In the genomic region with DNA sequence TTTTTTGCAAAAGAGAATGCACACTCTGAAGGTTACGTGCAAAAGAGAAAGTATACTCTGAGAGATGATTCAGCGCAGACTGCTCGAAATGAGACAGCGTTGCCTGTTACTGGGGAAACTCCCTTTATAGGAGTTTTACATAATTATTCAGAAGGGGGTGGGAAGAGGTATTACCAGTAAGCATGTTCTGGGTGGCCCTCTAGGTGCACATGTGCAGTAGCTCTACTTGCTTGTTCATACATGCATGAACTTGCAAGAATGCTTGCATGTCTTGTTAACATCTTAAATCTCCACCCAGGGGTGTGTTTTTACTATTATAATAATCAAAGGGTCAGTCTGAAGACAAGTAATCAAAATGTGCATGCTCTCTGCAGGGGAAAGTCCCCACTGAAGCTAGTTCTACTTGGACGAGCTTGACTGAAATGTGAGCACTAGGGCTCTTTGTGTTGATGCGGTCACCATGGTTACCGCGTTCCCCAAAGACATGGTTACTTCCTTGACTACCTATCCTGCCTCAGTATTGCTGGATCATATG, we compare ENCODE assay signal across 8 cellular contexts.
DNase-seq lines count a peak whose midpoint lies in the region; ATAC-seq and TF ChIP-seq lines count a peak whose summit lies in the region.

No MANE protein-coding gene starts in this region.

- H3K27me3 Mint-ChIP-seq in IgD-negative memory B cell: no peaks in the 10 kb centered on the region
- H3K27me3 Mint-ChIP-seq in activated T-cell treated with anti-CD3 and anti-CD28 coated beads, Interleukin-2, amount 50 U/mL, for 72 hours (ENCODE audit: low read depth): no peaks in the 10 kb centered on the region

- H3K4me3 Mint-ChIP-seq in IgD-negative memory B cell: peak overlapping the region; percentile 65 to 94 (median 76)
- H3K4me3 Mint-ChIP-seq in activated T-cell treated with anti-CD3 and anti-CD28 coated beads, Interleukin-2, amount 50 U/mL, for 72 hours: peak overlapping the region; percentile 51 to 83

- DNase-seq in GM12865 (ENCODE audit: low read depth) (peak; percentile 94), Kasumi-1 (lab: John Stamatoyannopoulos, UW) (no peak), A172 (ENCODE audit: low spot score) (no peak), epidermal melanocyte (ENCODE audit: insufficient read length, low spot score) (no peak)
- DNase-seq in activated T-cell treated with anti-CD3 and anti-CD28 coated beads, Interleukin-2, amount 50 U/mL, for 72 hours: peak; percentile 57 to 63
- peak; percentile 25 to 27 for DNase-seq in stimulated activated CD4-positive, alpha-beta T cell treated with anti-CD3 and anti-CD28 coated beads, Interleukin-15, amount 100 ng/mL, for 48 hours (ENCODE audit: low read depth in 2 of 2)

- H3K9me3 Mint-ChIP-seq in IgD-negative memory B cell: no peaks in the 10 kb centered on the region
- H3K9me3 Mint-ChIP-seq in activated T-cell treated with anti-CD3 and anti-CD28 coated beads, Interleukin-2, amount 50 U/mL, for 72 hours: no peaks in the 10 kb centered on the region

- peak; percentile 99 for ATAC-seq in GM21528 (IDR thresholded peaks at IDR 0.05; ENCODE audit: low FRiP score, unreplicated experiment)
- ATAC-seq in activated T-cell treated with anti-CD3 and anti-CD28 coated beads, Interleukin-2, amount 50 U/mL, for 72 hours (replicated peaks in 1 of 2): peak; percentile 98

- no peaks in the 10 kb centered on the region for H3K36me3 Mint-ChIP-seq in IgD-negative memory B cell
- no peaks in the 10 kb centered on the region for H3K36me3 Mint-ChIP-seq in activated T-cell treated with anti-CD3 and anti-CD28 coated beads, Interleukin-2, amount 50 U/mL, for 72 hours (ENCODE audit: insufficient read depth in 2 of 2)

- H3K4me1 Mint-ChIP-seq in IgD-negative memory B cell: peaks cover 16 to 24% (median 17%) of the 10 kb centered on the region in 3 donors
- peaks cover 18% of the 10 kb centered on the region for H3K4me1 Mint-ChIP-seq in activated T-cell treated with anti-CD3 and anti-CD28 coated beads, Interleukin-2, amount 50 U/mL, for 72 hours (ENCODE audit: low read depth)

- TF ChIP-seq CTCF in GM12865 (IDR thresholded peaks at IDR 0.05; ENCODE audit: insufficient read depth, low read depth, low read length, missing control alignments): no peak

- H3K4me3 ChIP-seq in GM12865 (ENCODE audit: low read depth, low read length): peak overlapping the region; percentile 44

- peak overlapping the region; percentile 86 to 95 (median 94) for H3K27ac Mint-ChIP-seq in IgD-negative memory B cell
- H3K27ac Mint-ChIP-seq in activated T-cell treated with anti-CD3 and anti-CD28 coated beads, Interleukin-2, amount 50 U/mL, for 72 hours: peak overlapping the region; percentile 14

Comparison
In these comparisons a context has a peak if more than half of its experiments do, and no peak if none do; other contexts are left out.
1. DNase-seq: peak in GM12865 (single experiment), activated T-cell treated with anti-CD3 and anti-CD28 coated beads, Interleukin-2, amount 50 U/mL, for 72 hours (2 of 2) and stimulated activated CD4-positive, alpha-beta T cell treated with anti-CD3 and anti-CD28 coated beads, Interleukin-15, amount 100 ng/mL, for 48 hours (2 of 2); none in Kasumi-1 (0 of 2), A172 (single experiment) and epidermal melanocyte (single experiment).